In genomic region chr19:917323-918151, GRCh38 we compare ENCODE assay signal across 8 cellular contexts. TPM values are rescaled to one million over a fixed set of nuclear protein-coding genes. Genes with fewer than 3 reads are reported as not detected.
A peak's percentile ranks its signal among the peaks of the same experiment; 100 is the strongest.
DNase-seq lines count a peak whose midpoint lies in the region; ATAC-seq and TF ChIP-seq lines count a peak whose summit lies in the region.

Gene KISS1R (plus strand): TSS chr19:917333. CDS start chr19:917503, 170 bp downstream.

- H3K36me3 Mint-ChIP-seq in T-helper 2 cell treated with Interferon-gamma antibody and Interleukin-4, amounts not matched to agents 5 μg/mL and 100 μg/mL, for 36 hours (ENCODE audit: low read depth): no peaks in the 10 kb centered on the region

- H3K4me3 Mint-ChIP-seq in T-helper 2 cell treated with Interferon-gamma antibody and Interleukin-4, amounts not matched to agents 5 μg/mL and 100 μg/mL, for 36 hours: peak within 1 kb of the TSS; percentile 77

- CTCF ChIA-PET in BJ (lab: Yijun Ruan, JAX): interaction anchor here (1.0 to 3.2 kb wide), 5 partner anchors 38 to 148 kb away, joined by 3 to 12 read pairs (median 4); no protein-coding TSS in a partner anchor

- H3K27me3 ChIP-seq in BJ (ENCODE audit: control insufficient read depth, insufficient read depth, low read length): peaks cover 22% of the 10 kb centered on the region
- peaks cover 60% of the 10 kb centered on the region for H3K27me3 ChIP-seq in H7 (ENCODE audit: control insufficient read depth, insufficient read depth, low read length)
- peaks cover 0 to 49% (median 40%) of the 10 kb centered on the region in 45 donors for H3K27me3 ChIP-seq in dorsolateral prefrontal cortex
- peaks cover 49% of the 10 kb centered on the region for H3K27me3 ChIP-seq in neural cell (ENCODE audit: insufficient read depth, low read depth, low read length)

- no peaks in the 10 kb centered on the region for H4K20me1 ChIP-seq in neural cell (ENCODE audit: insufficient read depth)

- no peaks in the 10 kb centered on the region for H3K9me3 ChIP-seq in neural cell (ENCODE audit: low read length)

- no peaks in the 10 kb centered on the region for H3K36me3 ChIP-seq in BJ (ENCODE audit: control insufficient read depth, insufficient read depth, low read length)
- H3K36me3 ChIP-seq in H7 (replicated peaks; ENCODE audit: control insufficient read depth, insufficient read depth, low read length): no peaks in the 10 kb centered on the region
- no peaks in the 10 kb centered on the region for H3K36me3 ChIP-seq in neural cell (ENCODE audit: insufficient read depth, low read length)

- H3K9ac ChIP-seq in neural cell (ENCODE audit: low read length): peak within 1 kb of the TSS; percentile 31

- no peak for TF ChIP-seq EP300 in neural cell (conservative IDR thresholded peaks at IDR 0.05; ENCODE audit: poor library complexity, severe bottlenecking)

- peaks cover 11% of the 10 kb centered on the region for H3K27me3 Mint-ChIP-seq in T-helper 2 cell treated with Interferon-gamma antibody and Interleukin-4, amounts not matched to agents 5 μg/mL and 100 μg/mL, for 36 hours (ENCODE audit: low read depth)

- peak; percentile 35 for TF ChIP-seq CTCF in BJ (IDR thresholded peaks at IDR 0.05; ENCODE audit: insufficient read depth, low read depth, low read length)
- peak in 48 of 56 donors; percentile 12 to 65 (median 44) for TF ChIP-seq CTCF in dorsolateral prefrontal cortex (IDR thresholded peaks at IDR 0.05 in 54 of 56, conservative IDR thresholded peaks at IDR 0.05 in 2 of 56; ENCODE audit: low read depth in 1 of 56, partially characterized antibody in 56 of 56)
- TF ChIP-seq CTCF in neural cell (IDR thresholded peaks at IDR 0.05; ENCODE audit: poor library complexity, severe bottlenecking): peak; percentile 76

- POLR2A ChIA-PET in BJ (lab: Charles Lee): no interaction called here

- H3K9me2 ChIP-seq in neural cell (ENCODE audit: insufficient read depth, low read length): no peaks in the 10 kb centered on the region

- H3K27ac Mint-ChIP-seq in T-helper 2 cell treated with Interferon-gamma antibody and Interleukin-4, amounts not matched to agents 5 μg/mL and 100 μg/mL, for 36 hours: peak within 1 kb of the TSS; percentile 41

- H3K4me1 Mint-ChIP-seq in T-helper 2 cell treated with Interferon-gamma antibody and Interleukin-4, amounts not matched to agents 5 μg/mL and 100 μg/mL, for 36 hours (ENCODE audit: low read depth): peaks cover 10% of the 10 kb centered on the region

- H3K4me3 ChIP-seq in BJ (ENCODE audit: low read depth, low read length) (no peak within 1 kb of the TSS; the same call in 1 of the 2 replicates), H7 (ENCODE audit: insufficient read depth, low read depth, low read length) (peak within 1 kb of the TSS; percentile 63), dorsolateral prefrontal cortex (peak within 1 kb of the TSS in 57 of 59 donors; percentile 2 to 65 (median 48)), neural cell (ENCODE audit: low read length) (peak within 1 kb of the TSS; percentile 61)

- H3K27ac ChIP-seq in dorsolateral prefrontal cortex (no peak within 1 kb of the TSS), neural cell (ENCODE audit: low read length) (no peak within 1 kb of the TSS)

- TF ChIP-seq RAD21 in neural cell (conservative IDR thresholded peaks at IDR 0.05): peak; percentile 75

- peaks cover 7% of the 10 kb centered on the region for H3K79me2 ChIP-seq in neural cell (replicated peaks; ENCODE audit: insufficient read depth, low read length)

- H3K4me2 ChIP-seq in neural cell (ENCODE audit: low read length): no peak within 1 kb of the TSS

- no peak within 1 kb of the TSS for H2AFZ ChIP-seq in neural cell (ENCODE audit: low read depth, low read length)

- no peaks in the 10 kb centered on the region for H3F3A ChIP-seq in neural cell (ENCODE audit: insufficient read depth, low read length, poor library complexity, severe bottlenecking)

- ATAC-seq in GM19463 (IDR thresholded peaks at IDR 0.05; ENCODE audit: unreplicated experiment) (no peak), HG03025 (IDR thresholded peaks at IDR 0.05; ENCODE audit: low FRiP score, unreplicated experiment) (no peak)

- intact Hi-C loops in dorsolateral prefrontal cortex (cut with DNase I): loop anchor here (2.0 to 10.0 kb wide), 2 partner anchors 123 to 145 kb away; partner anchors contain the start of gene PTBP1 (in 1 of the 2)

- DNase-seq in BJ (ENCODE audit: low read depth) (no peak), H7 (peak; percentile 97), dorsolateral prefrontal cortex (peak in 1 of 10 donors; percentile 52), H4 (ENCODE audit: low spot score) (no peak)
- DNase-seq in T-helper 2 cell treated with Interferon-gamma antibody and Interleukin-4, amounts not matched to agents 5 μg/mL and 100 μg/mL, for 36 hours (ENCODE audit: low spot score): peak; percentile 34

- H3K9me3 Mint-ChIP-seq in T-helper 2 cell treated with Interferon-gamma antibody and Interleukin-4, amounts not matched to agents 5 μg/mL and 100 μg/mL, for 36 hours: no peaks in the 10 kb centered on the region

TF ChIP-seq in neural cell, 6 proteins besides CTCF, POLR2A, EP300 and RAD21:
- TF ChIP-seq MXI1 (conservative IDR thresholded peaks at IDR 0.05; ENCODE audit: poor library complexity, severe bottlenecking) (no peak), POLR2AphosphoS5 (IDR thresholded peaks at IDR 0.05) (no peak), REST (IDR thresholded peaks at IDR 0.05; ENCODE audit: borderline replicate concordance) (no peak), EZH2 (IDR thresholded peaks at IDR 0.05; ENCODE audit: borderline replicate concordance, insufficient read depth, low read length, poor library complexity, severe bottlenecking) (peak; percentile 75), SMC3 (conservative IDR thresholded peaks at IDR 0.05; ENCODE audit: poor library complexity) (peak; percentile 73), TAF1 (IDR thresholded peaks at IDR 0.05; ENCODE audit: low read depth) (no peak)

RNA-seq across cellular contexts. Expression of gene KISS1R, which starts in this region (rescaled TPM):
- polyA plus RNA-seq in BJ (2011; rRNA removed): not detected in 2 replicates
- not detected in 2 replicates for polyA minus RNA-seq in BJ (2011; rRNA and poly(A)+ RNA removed)
- total RNA-seq in H7 (2014; rRNA removed; shearing (Covaris generic)): 0.67 and 1.4 TPM in 2 replicates
- 1 to 10 TPM in 59 of 120 experiments, under 1 TPM in 56, not detected in 5; 0.29 to 3.5 (median 1.0) TPM for total RNA-seq in dorsolateral prefrontal cortex
- 0.76 and 5.4 TPM in 2 replicates for polyA plus RNA-seq in neural cell
- polyA minus RNA-seq in neural cell: 1.2 TPM in 1 of 2 replicates, not detected in the other
- not detected in 2 replicates for total RNA-seq in H4 (2014; rRNA removed; shearing (Covaris generic))

Comparison
In these comparisons a context has a peak if more than half of its experiments do, and no peak if none do; other contexts are left out.
1. DNase-seq: peak in H7 (single experiment) and T-helper 2 cell treated with Interferon-gamma antibody and Interleukin-4, amounts not matched to agents 5 μg/mL and 100 μg/mL, for 36 hours (single experiment); none in BJ (single experiment) and H4 (single experiment).
2. Peak in every context shown above with its lines, with median percentiles within 50 percentile points of each other: CTCF ChIP-seq.